1 cellular context compared by ENCODE assay signal in the genomic region with DNA sequence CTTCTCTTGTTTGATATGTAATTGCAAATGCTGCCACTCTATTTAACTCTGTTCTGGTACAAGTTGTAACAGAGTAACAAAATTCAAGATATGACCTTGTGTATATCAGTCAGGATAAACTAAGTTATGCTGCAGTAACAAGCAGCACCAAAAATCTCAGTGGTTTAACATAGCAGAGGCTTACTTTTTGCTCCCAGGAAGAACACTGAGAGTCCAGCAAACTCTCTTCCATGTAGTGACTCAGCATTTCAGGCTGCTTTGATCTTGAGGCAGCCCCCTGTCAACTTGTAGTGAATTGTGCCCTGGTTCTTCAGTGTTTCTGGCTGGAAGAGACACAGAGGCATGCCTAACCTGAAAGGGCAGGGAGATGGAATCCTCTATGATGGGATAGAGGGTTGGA.
A peak's percentile ranks its signal among the peaks of the same experiment; 100 is the strongest.
TF ChIP-seq lines count a peak whose summit lies in the region.

No MANE protein-coding gene starts in this region.

TF ChIP-seq in K562, 482 proteins besides CTCF, POLR2A, EP300 and RAD21 (continued from another document):
- TF ChIP-seq MCM2 (IDR thresholded peaks at IDR 0.05; ENCODE audit: low read depth): no peak
- no peak for TF ChIP-seq ZNF311 (CRISPR knock-in tag; IDR thresholded peaks at IDR 0.05)
- TF ChIP-seq MCM7 (IDR thresholded peaks at IDR 0.05): no peak
- peak; percentile 53; the same call in 1 of the 2 replicates for TF ChIP-seq LEF1 (IDR thresholded peaks at IDR 0.05)
- TF ChIP-seq NFE2 (IDR thresholded peaks at IDR 0.05; ENCODE audit: low read depth): peak; percentile 77
- TF ChIP-seq, protein P1, sequence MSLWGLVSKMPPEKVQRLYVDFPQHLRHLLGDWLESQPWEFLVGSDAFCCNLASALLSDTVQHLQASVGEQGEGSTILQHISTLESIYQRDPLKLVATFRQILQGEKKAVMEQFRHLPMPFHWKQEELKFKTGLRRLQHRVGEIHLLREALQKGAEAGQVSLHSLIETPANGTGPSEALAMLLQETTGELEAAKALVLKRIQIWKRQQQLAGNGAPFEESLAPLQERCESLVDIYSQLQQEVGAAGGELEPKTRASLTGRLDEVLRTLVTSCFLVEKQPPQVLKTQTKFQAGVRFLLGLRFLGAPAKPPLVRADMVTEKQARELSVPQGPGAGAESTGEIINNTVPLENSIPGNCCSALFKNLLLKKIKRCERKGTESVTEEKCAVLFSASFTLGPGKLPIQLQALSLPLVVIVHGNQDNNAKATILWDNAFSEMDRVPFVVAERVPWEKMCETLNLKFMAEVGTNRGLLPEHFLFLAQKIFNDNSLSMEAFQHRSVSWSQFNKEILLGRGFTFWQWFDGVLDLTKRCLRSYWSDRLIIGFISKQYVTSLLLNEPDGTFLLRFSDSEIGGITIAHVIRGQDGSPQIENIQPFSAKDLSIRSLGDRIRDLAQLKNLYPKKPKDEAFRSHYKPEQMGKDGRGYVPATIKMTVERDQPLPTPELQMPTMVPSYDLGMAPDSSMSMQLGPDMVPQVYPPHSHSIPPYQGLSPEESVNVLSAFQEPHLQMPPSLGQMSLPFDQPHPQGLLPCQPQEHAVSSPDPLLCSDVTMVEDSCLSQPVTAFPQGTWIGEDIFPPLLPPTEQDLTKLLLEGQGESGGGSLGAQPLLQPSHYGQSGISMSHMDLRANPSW (CRISPR knock-in tag; IDR thresholded peaks at IDR 0.05): no peak
- TF ChIP-seq, protein P2, sequence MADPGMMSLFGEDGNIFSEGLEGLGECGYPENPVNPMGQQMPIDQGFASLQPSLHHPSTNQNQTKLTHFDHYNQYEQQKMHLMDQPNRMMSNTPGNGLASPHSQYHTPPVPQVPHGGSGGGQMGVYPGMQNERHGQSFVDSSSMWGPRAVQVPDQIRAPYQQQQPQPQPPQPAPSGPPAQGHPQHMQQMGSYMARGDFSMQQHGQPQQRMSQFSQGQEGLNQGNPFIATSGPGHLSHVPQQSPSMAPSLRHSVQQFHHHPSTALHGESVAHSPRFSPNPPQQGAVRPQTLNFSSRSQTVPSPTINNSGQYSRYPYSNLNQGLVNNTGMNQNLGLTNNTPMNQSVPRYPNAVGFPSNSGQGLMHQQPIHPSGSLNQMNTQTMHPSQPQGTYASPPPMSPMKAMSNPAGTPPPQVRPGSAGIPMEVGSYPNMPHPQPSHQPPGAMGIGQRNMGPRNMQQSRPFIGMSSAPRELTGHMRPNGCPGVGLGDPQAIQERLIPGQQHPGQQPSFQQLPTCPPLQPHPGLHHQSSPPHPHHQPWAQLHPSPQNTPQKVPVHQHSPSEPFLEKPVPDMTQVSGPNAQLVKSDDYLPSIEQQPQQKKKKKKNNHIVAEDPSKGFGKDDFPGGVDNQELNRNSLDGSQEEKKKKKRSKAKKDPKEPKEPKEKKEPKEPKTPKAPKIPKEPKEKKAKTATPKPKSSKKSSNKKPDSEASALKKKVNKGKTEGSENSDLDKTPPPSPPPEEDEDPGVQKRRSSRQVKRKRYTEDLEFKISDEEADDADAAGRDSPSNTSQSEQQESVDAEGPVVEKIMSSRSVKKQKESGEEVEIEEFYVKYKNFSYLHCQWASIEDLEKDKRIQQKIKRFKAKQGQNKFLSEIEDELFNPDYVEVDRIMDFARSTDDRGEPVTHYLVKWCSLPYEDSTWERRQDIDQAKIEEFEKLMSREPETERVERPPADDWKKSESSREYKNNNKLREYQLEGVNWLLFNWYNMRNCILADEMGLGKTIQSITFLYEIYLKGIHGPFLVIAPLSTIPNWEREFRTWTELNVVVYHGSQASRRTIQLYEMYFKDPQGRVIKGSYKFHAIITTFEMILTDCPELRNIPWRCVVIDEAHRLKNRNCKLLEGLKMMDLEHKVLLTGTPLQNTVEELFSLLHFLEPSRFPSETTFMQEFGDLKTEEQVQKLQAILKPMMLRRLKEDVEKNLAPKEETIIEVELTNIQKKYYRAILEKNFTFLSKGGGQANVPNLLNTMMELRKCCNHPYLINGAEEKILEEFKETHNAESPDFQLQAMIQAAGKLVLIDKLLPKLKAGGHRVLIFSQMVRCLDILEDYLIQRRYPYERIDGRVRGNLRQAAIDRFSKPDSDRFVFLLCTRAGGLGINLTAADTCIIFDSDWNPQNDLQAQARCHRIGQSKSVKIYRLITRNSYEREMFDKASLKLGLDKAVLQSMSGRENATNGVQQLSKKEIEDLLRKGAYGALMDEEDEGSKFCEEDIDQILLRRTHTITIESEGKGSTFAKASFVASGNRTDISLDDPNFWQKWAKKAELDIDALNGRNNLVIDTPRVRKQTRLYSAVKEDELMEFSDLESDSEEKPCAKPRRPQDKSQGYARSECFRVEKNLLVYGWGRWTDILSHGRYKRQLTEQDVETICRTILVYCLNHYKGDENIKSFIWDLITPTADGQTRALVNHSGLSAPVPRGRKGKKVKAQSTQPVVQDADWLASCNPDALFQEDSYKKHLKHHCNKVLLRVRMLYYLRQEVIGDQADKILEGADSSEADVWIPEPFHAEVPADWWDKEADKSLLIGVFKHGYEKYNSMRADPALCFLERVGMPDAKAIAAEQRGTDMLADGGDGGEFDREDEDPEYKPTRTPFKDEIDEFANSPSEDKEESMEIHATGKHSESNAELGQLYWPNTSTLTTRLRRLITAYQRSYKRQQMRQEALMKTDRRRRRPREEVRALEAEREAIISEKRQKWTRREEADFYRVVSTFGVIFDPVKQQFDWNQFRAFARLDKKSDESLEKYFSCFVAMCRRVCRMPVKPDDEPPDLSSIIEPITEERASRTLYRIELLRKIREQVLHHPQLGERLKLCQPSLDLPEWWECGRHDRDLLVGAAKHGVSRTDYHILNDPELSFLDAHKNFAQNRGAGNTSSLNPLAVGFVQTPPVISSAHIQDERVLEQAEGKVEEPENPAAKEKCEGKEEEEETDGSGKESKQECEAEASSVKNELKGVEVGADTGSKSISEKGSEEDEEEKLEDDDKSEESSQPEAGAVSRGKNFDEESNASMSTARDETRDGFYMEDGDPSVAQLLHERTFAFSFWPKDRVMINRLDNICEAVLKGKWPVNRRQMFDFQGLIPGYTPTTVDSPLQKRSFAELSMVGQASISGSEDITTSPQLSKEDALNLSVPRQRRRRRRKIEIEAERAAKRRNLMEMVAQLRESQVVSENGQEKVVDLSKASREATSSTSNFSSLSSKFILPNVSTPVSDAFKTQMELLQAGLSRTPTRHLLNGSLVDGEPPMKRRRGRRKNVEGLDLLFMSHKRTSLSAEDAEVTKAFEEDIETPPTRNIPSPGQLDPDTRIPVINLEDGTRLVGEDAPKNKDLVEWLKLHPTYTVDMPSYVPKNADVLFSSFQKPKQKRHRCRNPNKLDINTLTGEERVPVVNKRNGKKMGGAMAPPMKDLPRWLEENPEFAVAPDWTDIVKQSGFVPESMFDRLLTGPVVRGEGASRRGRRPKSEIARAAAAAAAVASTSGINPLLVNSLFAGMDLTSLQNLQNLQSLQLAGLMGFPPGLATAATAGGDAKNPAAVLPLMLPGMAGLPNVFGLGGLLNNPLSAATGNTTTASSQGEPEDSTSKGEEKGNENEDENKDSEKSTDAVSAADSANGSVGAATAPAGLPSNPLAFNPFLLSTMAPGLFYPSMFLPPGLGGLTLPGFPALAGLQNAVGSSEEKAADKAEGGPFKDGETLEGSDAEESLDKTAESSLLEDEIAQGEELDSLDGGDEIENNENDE (IDR thresholded peaks at IDR 0.05; ENCODE audit: low read depth, low read length): no peak
- TF ChIP-seq MAFG (tag; conservative IDR thresholded peaks at IDR 0.05): peak; percentile 54
- no peak for TF ChIP-seq CTBP1 (IDR thresholded peaks at IDR 0.05; ENCODE audit: borderline replicate concordance)
- TF ChIP-seq, protein P3, sequence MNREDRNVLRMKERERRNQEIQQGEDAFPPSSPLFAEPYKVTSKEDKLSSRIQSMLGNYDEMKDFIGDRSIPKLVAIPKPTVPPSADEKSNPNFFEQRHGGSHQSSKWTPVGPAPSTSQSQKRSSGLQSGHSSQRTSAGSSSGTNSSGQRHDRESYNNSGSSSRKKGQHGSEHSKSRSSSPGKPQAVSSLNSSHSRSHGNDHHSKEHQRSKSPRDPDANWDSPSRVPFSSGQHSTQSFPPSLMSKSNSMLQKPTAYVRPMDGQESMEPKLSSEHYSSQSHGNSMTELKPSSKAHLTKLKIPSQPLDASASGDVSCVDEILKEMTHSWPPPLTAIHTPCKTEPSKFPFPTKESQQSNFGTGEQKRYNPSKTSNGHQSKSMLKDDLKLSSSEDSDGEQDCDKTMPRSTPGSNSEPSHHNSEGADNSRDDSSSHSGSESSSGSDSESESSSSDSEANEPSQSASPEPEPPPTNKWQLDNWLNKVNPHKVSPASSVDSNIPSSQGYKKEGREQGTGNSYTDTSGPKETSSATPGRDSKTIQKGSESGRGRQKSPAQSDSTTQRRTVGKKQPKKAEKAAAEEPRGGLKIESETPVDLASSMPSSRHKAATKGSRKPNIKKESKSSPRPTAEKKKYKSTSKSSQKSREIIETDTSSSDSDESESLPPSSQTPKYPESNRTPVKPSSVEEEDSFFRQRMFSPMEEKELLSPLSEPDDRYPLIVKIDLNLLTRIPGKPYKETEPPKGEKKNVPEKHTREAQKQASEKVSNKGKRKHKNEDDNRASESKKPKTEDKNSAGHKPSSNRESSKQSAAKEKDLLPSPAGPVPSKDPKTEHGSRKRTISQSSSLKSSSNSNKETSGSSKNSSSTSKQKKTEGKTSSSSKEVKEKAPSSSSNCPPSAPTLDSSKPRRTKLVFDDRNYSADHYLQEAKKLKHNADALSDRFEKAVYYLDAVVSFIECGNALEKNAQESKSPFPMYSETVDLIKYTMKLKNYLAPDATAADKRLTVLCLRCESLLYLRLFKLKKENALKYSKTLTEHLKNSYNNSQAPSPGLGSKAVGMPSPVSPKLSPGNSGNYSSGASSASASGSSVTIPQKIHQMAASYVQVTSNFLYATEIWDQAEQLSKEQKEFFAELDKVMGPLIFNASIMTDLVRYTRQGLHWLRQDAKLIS (CRISPR knock-in tag; IDR thresholded peaks at IDR 0.05): no peak
- TF ChIP-seq KAT8 (IDR thresholded peaks at IDR 0.05; ENCODE audit: low read depth): no peak
- TF ChIP-seq SMC3 (conservative IDR thresholded peaks at IDR 0.05; ENCODE audit: insufficient read depth, low read depth, low read length): no peak
- peak; percentile 20; the same call in 1 of the 2 replicates for TF ChIP-seq C11orf30 (IDR thresholded peaks at IDR 0.05; ENCODE audit: low read depth)
- TF ChIP-seq, protein P4, sequence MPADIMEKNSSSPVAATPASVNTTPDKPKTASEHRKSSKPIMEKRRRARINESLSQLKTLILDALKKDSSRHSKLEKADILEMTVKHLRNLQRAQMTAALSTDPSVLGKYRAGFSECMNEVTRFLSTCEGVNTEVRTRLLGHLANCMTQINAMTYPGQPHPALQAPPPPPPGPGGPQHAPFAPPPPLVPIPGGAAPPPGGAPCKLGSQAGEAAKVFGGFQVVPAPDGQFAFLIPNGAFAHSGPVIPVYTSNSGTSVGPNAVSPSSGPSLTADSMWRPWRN (IDR thresholded peaks at IDR 0.05; ENCODE audit: low read depth): no peak
- TF ChIP-seq, protein P5, sequence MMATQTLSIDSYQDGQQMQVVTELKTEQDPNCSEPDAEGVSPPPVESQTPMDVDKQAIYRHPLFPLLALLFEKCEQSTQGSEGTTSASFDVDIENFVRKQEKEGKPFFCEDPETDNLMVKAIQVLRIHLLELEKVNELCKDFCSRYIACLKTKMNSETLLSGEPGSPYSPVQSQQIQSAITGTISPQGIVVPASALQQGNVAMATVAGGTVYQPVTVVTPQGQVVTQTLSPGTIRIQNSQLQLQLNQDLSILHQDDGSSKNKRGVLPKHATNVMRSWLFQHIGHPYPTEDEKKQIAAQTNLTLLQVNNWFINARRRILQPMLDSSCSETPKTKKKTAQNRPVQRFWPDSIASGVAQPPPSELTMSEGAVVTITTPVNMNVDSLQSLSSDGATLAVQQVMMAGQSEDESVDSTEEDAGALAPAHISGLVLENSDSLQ (IDR thresholded peaks at IDR 0.05): no peak
